In the genomic region with DNA sequence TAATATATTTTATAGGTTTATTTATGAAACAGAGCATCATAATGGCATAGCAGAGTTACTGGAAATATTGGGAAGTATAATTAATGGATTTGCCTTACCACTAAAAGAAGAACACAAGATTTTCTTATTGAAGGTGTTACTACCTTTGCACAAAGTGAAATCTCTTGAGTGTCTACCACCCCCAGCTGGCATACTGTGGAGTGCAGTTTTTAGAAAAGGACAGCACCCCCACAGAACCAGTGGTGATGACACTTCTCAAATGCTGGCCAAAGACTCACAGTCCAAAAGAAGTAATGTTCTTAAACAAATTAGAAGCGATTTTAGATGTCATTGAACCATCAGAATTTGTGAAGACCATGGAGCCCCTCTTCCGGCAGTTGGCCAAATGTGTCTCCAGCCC, we compare ENCODE assay signal across 16 cellular contexts. TPM values are rescaled to one million over a fixed set of nuclear protein-coding genes. Genes with fewer than 3 reads are reported as not detected.
DNase-seq lines count a peak whose midpoint lies in the region; ATAC-seq, FAIRE-seq and TF ChIP-seq lines count a peak whose summit lies in the region.
"Had no signal": no experiment of that assay in that cellular context is flagged by ENCODE, and none has a peak within 500 bp of the region (broad histone marks: within the 10 kb centered on the region; RNA-seq: fewer than 3 reads in every experiment).

No MANE protein-coding gene starts in this region.

- H3K36me3 ChIP-seq in PC-3 (ENCODE audit: low read depth, low read length) (no peaks in the 10 kb centered on the region), keratinocyte (ENCODE audit: control insufficient read depth in 2 of 2, extremely low read depth in 1 of 2, insufficient read depth in 2 of 2, low read length in 2 of 2) (no peaks in the 10 kb centered on the region)
- H3K36me3 ChIP-seq: BE2C had no signal

- H4K20me1 ChIP-seq in PC-3 (ENCODE audit: low read length), result no peaks in the 10 kb centered on the region
- H4K20me1 ChIP-seq in keratinocyte (ENCODE audit: control insufficient read depth, extremely low read depth, insufficient read depth, low read length), result no peaks in the 10 kb centered on the region

- intact Hi-C loops in PC-3 (cut with micrococcal nuclease), result no loop called here

- BruUV-seq in PC-3 (replicated peaks; lab: Mats Ljungman, UMichigan), result no TSS peak

- no peak for DNase-seq in GM12891 (ENCODE audit: insufficient read length, low spot score)
- DNase-seq in PC-3, result peak; percentile 15
- no peak for DNase-seq in keratinocyte (ENCODE audit: low read depth, low spot score)
- no peak for DNase-seq in islet precursor cell
- no peak for DNase-seq in NK-92 (lab: John Stamatoyannopoulos, UW; ENCODE audit: unreplicated experiment)
- DNase-seq: activated CD8-positive, alpha-beta memory T cell treated with anti-CD3 and anti-CD28 coated beads, Interleukin-2, amount 10 ng/mL, durations not matched to agents 7 days and 5 days; activated effector memory CD4-positive, alpha-beta T cell treated with Interleukin-2 at 50 U/mL for 16 hours; BE2C; Calu3; NCI-H146; NCI-H748 treated with DMSO at 0.1 percent for 48 hours; stimulated activated naive CD8-positive, alpha-beta T cell treated with anti-CD3 and anti-CD28 coated beads, Interleukin-15, Interleukin-2, amounts not matched to agents 100 U/mL and 50 U/mL, for 24 hours; trophoblast cell had no signal

- H3K4me2 ChIP-seq in PC-3 (ENCODE audit: low read length) (no peak overlapping the region), keratinocyte (ENCODE audit: control insufficient read depth, extremely low read depth, insufficient read depth, low read depth, low read length) (no peak overlapping the region)

- H3K9me3 ChIP-seq in PC-3 (ENCODE audit: low read length), result no peaks in the 10 kb centered on the region
- H3K9me3 ChIP-seq in keratinocyte (ENCODE audit: control insufficient read depth, low read depth, low read length), result no peaks in the 10 kb centered on the region
- H3K9me3 ChIP-seq: BE2C had no signal

- ATAC-seq in PC-3, result no peak
- no peak for ATAC-seq in HG02840 (IDR thresholded peaks at IDR 0.05; ENCODE audit: low FRiP score, unreplicated experiment)
- ATAC-seq: activated CD8-positive, alpha-beta memory T cell treated with anti-CD3 and anti-CD28 coated beads, Interleukin-2, amount 10 ng/mL, durations not matched to agents 7 days and 5 days; left lobe of liver; stimulated activated naive CD8-positive, alpha-beta T cell treated with anti-CD3 and anti-CD28 coated beads, Interleukin-15, Interleukin-2, amounts not matched to agents 100 U/mL and 50 U/mL, for 24 hours had no signal

- POLR2A ChIA-PET in PC-3 (lab: Charles Lee; ENCODE audit: unreplicated experiment), result no interaction called here

- CTCF ChIA-PET in PC-3 (lab: Charles Lee), result no interaction called here

- H3K9me1 ChIP-seq in keratinocyte (ENCODE audit: control insufficient read depth, extremely low read depth, insufficient read depth, low read length), result no peaks in the 10 kb centered on the region

- TF ChIP-seq POLR2A in GM12891 (IDR thresholded peaks at IDR 0.05; ENCODE audit: low read depth, low read length), result no peak

- H2AFZ ChIP-seq in PC-3 (ENCODE audit: low read length) (no peak overlapping the region), keratinocyte (ENCODE audit: control insufficient read depth, low read length) (no peak overlapping the region)

- FAIRE-seq in G401.6 (lab: Jason Lieb, UNC) (peak; percentile 72), GM12891 (lab: Jason Lieb, UNC) (peak; percentile 62), keratinocyte (lab: Jason Lieb, UNC) (no peak)

- H3K27me3 ChIP-seq in PC-3 (ENCODE audit: low read length), result no peaks in the 10 kb centered on the region
- peaks cover 8% of the 10 kb centered on the region for H3K27me3 ChIP-seq in keratinocyte (ENCODE audit: control insufficient read depth, extremely low read depth, insufficient read depth, low read length)
- H3K27me3 ChIP-seq: BE2C had no signal

- H3K4me1 ChIP-seq in PC-3 (ENCODE audit: insufficient read depth, low read length) (no peaks in the 10 kb centered on the region), keratinocyte (ENCODE audit: control insufficient read depth, extremely low read depth, insufficient read depth, low read length) (no peaks in the 10 kb centered on the region)
- H3K4me1 ChIP-seq: BE2C had no signal

- H3K79me2 ChIP-seq in PC-3 (ENCODE audit: low read length) (no peaks in the 10 kb centered on the region), keratinocyte (ENCODE audit: control insufficient read depth, insufficient read depth, low read length) (no peaks in the 10 kb centered on the region)

- H3K9me2 ChIP-seq in PC-3 (replicated peaks; ENCODE audit: low read length), result no peaks in the 10 kb centered on the region

- H3K4me3 ChIP-seq in PC-3 (ENCODE audit: low read length) (no peak overlapping the region), keratinocyte (ENCODE audit: control insufficient read depth in 2 of 3, extremely low read depth in 1 of 3, insufficient read depth in 2 of 3, low read depth in 1 of 3, low read length in 3 of 3) (no peak overlapping the region)

- dilution Hi-C loops in keratinocyte (cut with MboI; ENCODE audit: extremely low pct_ligation_motif_present, low sequenced_read_pairs), result no loop called here

- H3F3A ChIP-seq in PC-3 (ENCODE audit: low read length, unreplicated experiment), result no peaks in the 10 kb centered on the region

- TF ChIP-seq CTCF in PC-3 (conservative IDR thresholded peaks at IDR 0.05; ENCODE audit: low read depth, low read length), result 0 out of 2 replicates have a peak, but pooled peaks have one; percentile 26
- TF ChIP-seq CTCF in keratinocyte (optimal IDR thresholded peaks at IDR 0.05 in 1 of 3, IDR thresholded peaks at IDR 0.05 in 1 of 3, conservative IDR thresholded peaks at IDR 0.05 in 1 of 3; ENCODE audit: extremely low read depth in 1 of 3, insufficient read depth in 2 of 3, low read length in 3 of 3), result peak; percentile 2 to 20 (median 10)

- H3K27ac ChIP-seq in PC-3 (ENCODE audit: low read length) (no peak overlapping the region), keratinocyte (ENCODE audit: control insufficient read depth, insufficient read depth, low read length) (no peak overlapping the region)

- no peak overlapping the region for H3K9ac ChIP-seq in PC-3 (ENCODE audit: low read length)
- no peak overlapping the region for H3K9ac ChIP-seq in keratinocyte (ENCODE audit: control insufficient read depth, extremely low read depth, insufficient read depth, low read length)

TF ChIP-seq in GM12891, 5 proteins besides CTCF, POLR2A, EP300 and RAD21:
- TF ChIP-seq SPI1 (IDR thresholded peaks at IDR 0.05; ENCODE audit: low read depth, low read length), result no peak
- no peak for TF ChIP-seq TAF1 (IDR thresholded peaks at IDR 0.05; ENCODE audit: low read depth, low read length)
- TF ChIP-seq POU2F2 (IDR thresholded peaks at IDR 0.05; ENCODE audit: low read depth, low read length), result no peak
- TF ChIP-seq POLR2AphosphoS5 (IDR thresholded peaks at IDR 0.05; ENCODE audit: low read depth, low read length), result no peak
- no peak for TF ChIP-seq PAX5 (IDR thresholded peaks at IDR 0.05; ENCODE audit: insufficient read depth, low read length, severe bottlenecking)
TF ChIP-seq in GM12891: peak in this region for 0.

RNA-seq across cellular contexts. Expression of gene BAP1, which starts 35.6 kb away (rescaled TPM):
- polyA plus RNA-seq in GM12891 (2012; ENCODE audit: low read depth, missing spikeins), result 48.2 TPM
- total RNA-seq in PC-3 (2014; rRNA removed), result 103 and 108 TPM in 2 replicates
- polyA plus RNA-seq in keratinocyte, result 97.8 to 119 TPM (median 100 TPM) in 3 replicates
- 25.5 TPM for polyA plus RNA-seq in keratinocyte (2011; ENCODE audit: low read depth)
- 79.5 and 100 TPM in 2 replicates for polyA plus RNA-seq in keratinocyte (2011; cell fraction: cytosol; rRNA removed)
- 203 and 211 TPM in 2 replicates for polyA plus RNA-seq in keratinocyte (2011; cell fraction: nucleus; rRNA removed)
- 60.8 and 101 TPM in 2 replicates for polyA plus RNA-seq in keratinocyte (2012; ENCODE audit: low replicate concordance)
- polyA minus RNA-seq in keratinocyte, result 131 to 185 TPM (median 135 TPM) in 3 replicates
- polyA minus RNA-seq in keratinocyte (2011; cell fraction: cytosol; rRNA and poly(A)+ RNA removed), result 138 TPM
- polyA minus RNA-seq in keratinocyte (2011; cell fraction: nucleus; rRNA and poly(A)+ RNA removed), result 84.5 and 90.7 TPM in 2 replicates

RNA-seq across cellular contexts. Expression of gene PHF7, which starts 36.3 kb away (rescaled TPM):
- polyA plus RNA-seq in GM12891 (2012; ENCODE audit: low read depth, missing spikeins), result 3.9 TPM
- 7.3 and 8.5 TPM in 2 replicates for total RNA-seq in PC-3 (2014; rRNA removed)
- polyA plus RNA-seq in keratinocyte, result 9.3 to 10.3 TPM (median 9.3 TPM) in 3 replicates
- 8.4 TPM for polyA plus RNA-seq in keratinocyte (2011; ENCODE audit: low read depth)
- 6.9 and 7.8 TPM in 2 replicates for polyA plus RNA-seq in keratinocyte (2011; cell fraction: cytosol; rRNA removed)
- 19.7 and 21.2 TPM in 2 replicates for polyA plus RNA-seq in keratinocyte (2011; cell fraction: nucleus; rRNA removed)
- 5.4 and 6.1 TPM in 2 replicates for polyA plus RNA-seq in keratinocyte (2012; ENCODE audit: low replicate concordance)
- polyA minus RNA-seq in keratinocyte, result 1.9 to 9.8 TPM (median 8.3 TPM) in 3 replicates
- 7.9 TPM for polyA minus RNA-seq in keratinocyte (2011; cell fraction: cytosol; rRNA and poly(A)+ RNA removed)
- polyA minus RNA-seq in keratinocyte (2011; cell fraction: nucleus; rRNA and poly(A)+ RNA removed), result 4.6 and 7.3 TPM in 2 replicates

RNA-seq across cellular contexts. Expression of gene DNAH1, which starts 58.1 kb away (rescaled TPM):
- polyA plus RNA-seq in GM12891 (2012; ENCODE audit: low read depth, missing spikeins), result 3.9 TPM
- 2.2 and 3.3 TPM in 2 replicates for total RNA-seq in PC-3 (2014; rRNA removed)
- polyA plus RNA-seq in keratinocyte, result 0.33 to 1.1 TPM (median 0.70 TPM) in 3 replicates
- 0.59 TPM for polyA plus RNA-seq in keratinocyte (2011; ENCODE audit: low read depth)
- 0.44 and 0.47 TPM in 2 replicates for polyA plus RNA-seq in keratinocyte (2011; cell fraction: cytosol; rRNA removed)
- polyA plus RNA-seq in keratinocyte (2011; cell fraction: nucleus; rRNA removed), result 5.2 and 8.3 TPM in 2 replicates
- polyA plus RNA-seq in keratinocyte (2012; ENCODE audit: low replicate concordance), result 0.38 and 1.1 TPM in 2 replicates
- polyA minus RNA-seq in keratinocyte, result 1.5 to 6.2 TPM (median 3.7 TPM) in 3 replicates
- polyA minus RNA-seq in keratinocyte (2011; cell fraction: cytosol; rRNA and poly(A)+ RNA removed), result 0.58 TPM
- 2.4 and 4.2 TPM in 2 replicates for polyA minus RNA-seq in keratinocyte (2011; cell fraction: nucleus; rRNA and poly(A)+ RNA removed)
